15 cellular contexts compared by ENCODE assay signal in genomic region chr6:154815938-154816820, GRCh38.
DNase-seq lines count a peak whose midpoint lies in the region; ATAC-seq, FAIRE-seq and TF ChIP-seq lines count a peak whose summit lies in the region.
"Had no signal": no experiment of that assay in that cellular context is flagged by ENCODE, and none has a peak within 500 bp of the region (broad histone marks: within the 10 kb centered on the region; RNA-seq: fewer than 3 reads in every experiment).

No MANE protein-coding gene starts in this region.

- TF ChIP-seq CTCF in osteoblast (IDR thresholded peaks at IDR 0.05; ENCODE audit: extremely low read depth, low read depth, low read length) = no peak

- peaks cover 7% of the 10 kb centered on the region for H3K79me2 ChIP-seq in osteoblast (ENCODE audit: insufficient read depth, low read length)

- no peaks in the 10 kb centered on the region for H3K9me3 ChIP-seq in osteoblast (ENCODE audit: low read depth, low read length)

- H3K36me3 ChIP-seq in osteoblast (ENCODE audit: insufficient read depth, low read length) = peaks cover 66% of the 10 kb centered on the region

- H3K4me2 ChIP-seq in osteoblast (ENCODE audit: insufficient read depth, low read length) = peak overlapping the region; percentile 27

- H3K4me1 ChIP-seq in osteoblast (ENCODE audit: insufficient read depth, low read length) = peaks cover 10% of the 10 kb centered on the region
- H3K4me1 ChIP-seq: parathyroid adenoma had no signal

- H3K27me3 ChIP-seq in osteoblast (ENCODE audit: insufficient read depth, low read length) = no peaks in the 10 kb centered on the region
- H3K27me3 ChIP-seq: BLaER1 treated with 17β-estradiol and CSF1 and Interleukin-3, amounts not matched to agents 10 nM and 100 nM had no signal

- peak overlapping the region; percentile 76 for H3K27ac ChIP-seq in osteoblast (ENCODE audit: low read depth, low read length)
- H3K27ac ChIP-seq: BLaER1 treated with 17β-estradiol and CSF1 and Interleukin-3, amounts not matched to agents 10 nM and 100 nM; parathyroid adenoma; VCaP had no signal

- H3K4me3 ChIP-seq in osteoblast (ENCODE audit: insufficient read depth, low read length) = no peak overlapping the region
- H3K4me3 ChIP-seq: BLaER1 treated with 17β-estradiol and CSF1 and Interleukin-3, amounts not matched to agents 10 nM and 100 nM had no signal

- H2AFZ ChIP-seq in osteoblast (ENCODE audit: low read length) = no peak overlapping the region
- H2AFZ ChIP-seq: parathyroid adenoma had no signal

- no peak for ATAC-seq in GM21515 (IDR thresholded peaks at IDR 0.05; ENCODE audit: unreplicated experiment)

- peak; percentile 99 for FAIRE-seq in endometrium (lab: Jason Lieb, UNC)
- FAIRE-seq: bronchial epithelial cell, keratinocyte had no signal

- DNase-seq in EH (ENCODE audit: low read depth) = peak; percentile 87
- DNase-seq in MV-4-11 (lab: John Stamatoyannopoulos, UW) = peak; percentile 58
- peak; percentile 27 for DNase-seq in osteoblast (ENCODE audit: insufficient read length, low spot score, missing footprints)
- no peak for DNase-seq in NCI-H1436 (lab: John Stamatoyannopoulos, UW)
- no peak for DNase-seq in NCI-H526 treated with DMSO at 0.1 percent for 48 hours (lab: John Stamatoyannopoulos, UW)
- no peak for DNase-seq in DMS79 treated with DMSO at 0.1 percent for 48 hours (lab: John Stamatoyannopoulos, UW)
- DNase-seq: activated CD8-positive, alpha-beta memory T cell treated with anti-CD3 and anti-CD28 coated beads for 24 hours; DND-41 had no signal

- H4K20me1 ChIP-seq in osteoblast (ENCODE audit: insufficient read depth, low read length) = no peaks in the 10 kb centered on the region

Comparison
In these comparisons a context has a peak if more than half of its experiments do, and no peak if none do; other contexts are left out.
1. DNase-seq: peak in EH (single experiment), MV-4-11 (single experiment) and osteoblast (single experiment); none in NCI-H1436 (single experiment), NCI-H526 treated with DMSO at 0.1 percent for 48 hours (single experiment) and DMS79 treated with DMSO at 0.1 percent for 48 hours (single experiment).